ENCODE assay signal across 1 cellular context in genomic region chr6:16635291-16635809, GRCh38.
TF ChIP-seq lines count a peak whose summit lies in the region.

No MANE protein-coding gene starts in this region.

TF ChIP-seq in IMR-90, 13 proteins besides CTCF, POLR2A, EP300 and RAD21 (continued from another document):
- TF ChIP-seq ELK1 (IDR thresholded peaks at IDR 0.05; ENCODE audit: borderline replicate concordance, low read depth, low read length) (no peak), USF2 (IDR thresholded peaks at IDR 0.05; ENCODE audit: low read depth, low read length) (no peak), RCOR1 (IDR thresholded peaks at IDR 0.05; ENCODE audit: insufficient replicate concordance, low read length) (no peak), BHLHE40 (IDR thresholded peaks at IDR 0.05; ENCODE audit: low read depth, low read length) (no peak), SMC3 (IDR thresholded peaks at IDR 0.05; ENCODE audit: low read depth, low read length) (no peak), MXI1 (IDR thresholded peaks at IDR 0.05; ENCODE audit: borderline replicate concordance, low read depth, low read length) (no peak)
